In genomic region chr3:69696365-69696764, GRCh38 we compare ENCODE assay signal across 32 cellular contexts.
"Had no signal": no experiment of that assay in that cellular context is flagged by ENCODE, and none has a peak within 500 bp of the region (broad histone marks: within the 10 kb centered on the region; RNA-seq: fewer than 3 reads in every experiment).

No MANE protein-coding gene starts in this region.

- H3K27ac Mint-ChIP-seq: activated B cell treated with CpG ODN at 0.5 μM for 24 hours; activated CD4-positive, alpha-beta T cell treated with anti-CD3 and anti-CD28 coated beads, Interleukin-2, amount 10 ng/mL, durations not matched to agents 24 days and 14 days; activated CD8-positive, alpha-beta memory T cell treated with anti-CD3 and anti-CD28 coated beads, Interleukin-2, amount 10 ng/mL, durations not matched to agents 7 days and 5 days; activated naive CD4-positive, alpha-beta T cell treated with anti-CD3 and anti-CD28 coated beads, Interleukin-2, amount 50 U/mL, for 72 hours; activated naive CD8-positive, alpha-beta T cell treated with anti-CD3 and anti-CD28 coated beads, Interleukin-2, amount 50 U/mL, for 24 hours; activated T-cell treated with anti-CD3 and anti-CD28 coated beads, Interleukin-2, amount 50 U/mL, for 24 hours; activated T-helper 1 cell treated with anti-CD3 and anti-CD28 coated beads, Interleukin-12 subunit alpha, Interleukin-12 subunit beta, Interleukin-2, Interleukin-4 antibody, amounts not matched to agents 30 ng/mL and 10 ng/mL and 1 ng/mL, durations not matched to agents 14 hours and 24 hours and 36 hours; T-cell had no signal

- H3K4me1 Mint-ChIP-seq: activated B cell treated with CpG ODN at 0.5 μM for 24 hours; activated CD4-positive, alpha-beta T cell treated with anti-CD3 and anti-CD28 coated beads, Interleukin-2, amount 10 ng/mL, durations not matched to agents 24 days and 14 days; activated CD8-positive, alpha-beta memory T cell treated with anti-CD3 and anti-CD28 coated beads, Interleukin-2, amount 10 ng/mL, durations not matched to agents 7 days and 5 days; activated naive CD8-positive, alpha-beta T cell treated with anti-CD3 and anti-CD28 coated beads, Interleukin-2, amount 50 U/mL, for 24 hours; T-cell had no signal

- H3K27ac ChIP-seq: ascending aorta, body of pancreas had no signal

- H3K36me3 ChIP-seq: ascending aorta had no signal

- H3K36me3 Mint-ChIP-seq: activated CD8-positive, alpha-beta memory T cell treated with anti-CD3 and anti-CD28 coated beads, Interleukin-2, amount 10 ng/mL, durations not matched to agents 7 days and 5 days; activated naive CD4-positive, alpha-beta T cell treated with anti-CD3 and anti-CD28 coated beads, Interleukin-2, amount 50 U/mL, for 72 hours; T-cell had no signal

- H3K9me3 ChIP-seq: ascending aorta had no signal

- DNase-seq: activated B cell treated with CpG ODN at 0.5 μM for 24 hours; activated CD4-positive, alpha-beta T cell treated with anti-CD3 and anti-CD28 coated beads for 1 hour; activated CD4-positive, alpha-beta T cell treated with anti-CD3 and anti-CD28 coated beads, Interleukin-2, amount 10 ng/mL, durations not matched to agents 24 days and 14 days; activated CD4-positive, alpha-beta T cell treated with anti-CD3 and anti-CD28 coated beads, Interleukin-2, amount 50 U/mL, for 48 hours; activated CD8-positive, alpha-beta memory T cell treated with anti-CD3 and anti-CD28 coated beads, Interleukin-2, amount 10 ng/mL, durations not matched to agents 7 days and 5 days; activated effector memory CD4-positive, alpha-beta T cell treated with Interleukin-2 at 50 U/mL for 16 hours; activated naive CD4-positive, alpha-beta T cell treated with Interleukin-2 at 50 U/mL for 16 hours; activated naive CD8-positive, alpha-beta T cell treated with anti-CD3 and anti-CD28 coated beads, Interleukin-2, amount 50 U/mL, for 24 hours; activated T-cell treated with anti-CD3 and anti-CD28 coated beads, Interleukin-2, amount 50 U/mL, for 24 hours; amniotic stem cell; body of pancreas; central memory CD4-positive, alpha-beta T cell; MM.1S; NCI-H1105; NCI-H1436; NCI-H1694 treated with DMSO at 0.1 percent for 48 hours; NCI-H2081; NCI-H2171; NCI-H2227 treated with DMSO at 0.1 percent for 48 hours; NCI-H446 treated with DMSO at 0.1 percent for 48 hours; NCI-H524 treated with DMSO at 0.1 percent for 48 hours; PC-3; SHP77; T-cell; T-helper 2 cell; T1000 had no signal

- FAIRE-seq: bronchial epithelial cell, RCC 7860, TTC549 had no signal

- H3K4me3 Mint-ChIP-seq: activated B cell treated with CpG ODN at 0.5 μM for 24 hours; activated CD4-positive, alpha-beta T cell treated with anti-CD3 and anti-CD28 coated beads, Interleukin-2, amount 10 ng/mL, durations not matched to agents 24 days and 14 days; activated CD8-positive, alpha-beta memory T cell treated with anti-CD3 and anti-CD28 coated beads, Interleukin-2, amount 10 ng/mL, durations not matched to agents 7 days and 5 days; activated naive CD8-positive, alpha-beta T cell treated with anti-CD3 and anti-CD28 coated beads, Interleukin-2, amount 50 U/mL, for 24 hours; activated T-cell treated with anti-CD3 and anti-CD28 coated beads, Interleukin-2, amount 50 U/mL, for 24 hours; activated T-helper 1 cell treated with anti-CD3 and anti-CD28 coated beads, Interleukin-12 subunit alpha, Interleukin-12 subunit beta, Interleukin-2, Interleukin-4 antibody, amounts not matched to agents 30 ng/mL and 10 ng/mL and 1 ng/mL, durations not matched to agents 14 hours and 24 hours and 36 hours; T-cell had no signal

- ATAC-seq: activated CD8-positive, alpha-beta memory T cell treated with anti-CD3 and anti-CD28 coated beads, Interleukin-2, amount 10 ng/mL, durations not matched to agents 7 days and 5 days; activated naive CD4-positive, alpha-beta T cell treated with anti-CD3 and anti-CD28 coated beads, Interleukin-2, amount 50 U/mL, for 72 hours; activated naive CD8-positive, alpha-beta T cell treated with anti-CD3 and anti-CD28 coated beads, Interleukin-2, amount 50 U/mL, for 24 hours; body of pancreas; T-cell had no signal

- H3K4me3 ChIP-seq: ascending aorta, body of pancreas had no signal
